Comparison of ENCODE assay signal across 27 cellular contexts in genomic region chr4:165351359-165352130, GRCh38. TPM values are rescaled to one million over a fixed set of nuclear protein-coding genes. Genes with fewer than 3 reads are reported as not detected.
DNase-seq lines count a peak whose midpoint lies in the region; ATAC-seq, FAIRE-seq and TF ChIP-seq lines count a peak whose summit lies in the region.
"Had no signal": no experiment of that assay in that cellular context is flagged by ENCODE, and none has a peak within 500 bp of the region (broad histone marks: within the 10 kb centered on the region; RNA-seq: fewer than 3 reads in every experiment).

No MANE protein-coding gene starts in this region.

- H3K27me3 Mint-ChIP-seq in astrocyte (ENCODE audit: low read depth, unreplicated experiment) = no peaks in the 10 kb centered on the region
- H3K27me3 Mint-ChIP-seq: dendritic cell treated with granulocyte-macrophage colony-stimulating factor and Interleukin-4, amounts not matched to agents 40 ng/mL and 50 ng/mL, for 4 days had no signal

- TF ChIP-seq POLR2A in GM12892 (IDR thresholded peaks at IDR 0.05; ENCODE audit: low read depth, low read length) = no peak

- peaks cover 2% of the 10 kb centered on the region for H3K9me3 Mint-ChIP-seq in astrocyte (ENCODE audit: unreplicated experiment)
- H3K9me3 Mint-ChIP-seq: activated naive CD4-positive, alpha-beta T cell treated with anti-CD3 and anti-CD28 coated beads, Interleukin-2, amount 10 ng/mL, durations not matched to agents 7 days and 5 days; dendritic cell treated with granulocyte-macrophage colony-stimulating factor and Interleukin-4, amounts not matched to agents 40 ng/mL and 50 ng/mL, for 4 days had no signal

- TF ChIP-seq CTCF in A673 (conservative IDR thresholded peaks at IDR 0.05; ENCODE audit: low read depth, low read length) (0 out of 2 replicates have a peak, but pooled peaks have one; percentile 33), GM12864 (IDR thresholded peaks at IDR 0.05; ENCODE audit: low read depth, low read length, missing control alignments) (peak; percentile 47), astrocyte (IDR thresholded peaks at IDR 0.05; ENCODE audit: insufficient read depth, low read depth, low read length) (no peak)

- H3K79me1 ChIP-seq in neuronal stem cell (ENCODE audit: low read depth, low read length) = no peaks in the 10 kb centered on the region

- no peak overlapping the region for H3K9ac ChIP-seq in astrocyte (ENCODE audit: low read length)
- no peak overlapping the region for H3K9ac ChIP-seq in neuronal stem cell (ENCODE audit: low read depth, low read length, poor library complexity)

- no peak for DNase-seq in A673 (ENCODE audit: low spot score)
- no peak for DNase-seq in GM12864 (ENCODE audit: low read depth)
- peak; percentile 8 for DNase-seq in MV-4-11 (lab: John Stamatoyannopoulos, UW)
- no peak for DNase-seq in astrocyte (ENCODE audit: low read depth)
- DNase-seq in neuronal stem cell (ENCODE audit: low spot score) = no peak
- no peak for DNase-seq in GM12892 (ENCODE audit: insufficient read length)
- DNase-seq: activated CD4-positive, alpha-beta T cell treated with anti-CD3 and anti-CD28 coated beads, Interleukin-2, amount 50 U/mL, for 48 hours; activated naive CD4-positive, alpha-beta T cell treated with anti-CD3 and anti-CD28 coated beads, Interleukin-2, amount 10 ng/mL, durations not matched to agents 7 days and 5 days; activated T-cell treated with anti-CD3 and anti-CD28 coated beads, Interleukin-2, amount 50 U/mL, for 1 hour; CD8-positive, alpha-beta memory T cell; DMS79; heart left ventricle; left ventricle myocardium inferior; midbrain; NCI-H1436; NCI-H2171; NCI-H526; posterior cingulate gyrus; stimulated activated CD4-positive, alpha-beta T cell treated with anti-CD3 and anti-CD28 coated beads, Interleukin-1b, Interleukin-23, amount 100 ng/mL, for 48 hours; stimulated activated naive CD4-positive, alpha-beta T cell treated with Interleukin-2 at 50 U/mL for 16 hours; T-helper 1 cell; tibial artery had no signal

- no peaks in the 10 kb centered on the region for H3K4me1 ChIP-seq in A673 (ENCODE audit: insufficient read depth, low read length, poor library complexity, severe bottlenecking)
- H3K4me1 ChIP-seq in astrocyte (ENCODE audit: insufficient read depth, low read length) = no peaks in the 10 kb centered on the region
- H3K4me1 ChIP-seq in neuronal stem cell (ENCODE audit: control insufficient read depth in 2 of 2, insufficient read depth in 1 of 2, low read depth in 1 of 2, low read length in 2 of 2) = no peaks in the 10 kb centered on the region
- H3K4me1 ChIP-seq: heart left ventricle, left ventricle myocardium inferior, tibial artery had no signal

- whole genome bisulfite sequencing in neuronal stem cell (ENCODE audit: extremely low coverage in 2 of 2, insufficient read length in 2 of 2, insufficient replicate concordance in 1 of 2), 2 donors = no CpG with 5 or more reads among the region's 5 CpGs

- H2BK15ac ChIP-seq in neuronal stem cell (ENCODE audit: low read length) = no peak overlapping the region

- no peak overlapping the region for H2BK5ac ChIP-seq in neuronal stem cell (ENCODE audit: low read length)

- peaks cover 9% of the 10 kb centered on the region for H3K4me1 Mint-ChIP-seq in astrocyte (ENCODE audit: low read depth, unreplicated experiment)
- H3K4me1 Mint-ChIP-seq: activated naive CD4-positive, alpha-beta T cell treated with anti-CD3 and anti-CD28 coated beads, Interleukin-2, amount 10 ng/mL, durations not matched to agents 7 days and 5 days; CD8-positive, alpha-beta memory T cell; nephron had no signal

- H3K36me3 ChIP-seq in A673 (ENCODE audit: insufficient read depth, low read length, poor library complexity, severe bottlenecking) = no peaks in the 10 kb centered on the region
- H3K36me3 ChIP-seq in astrocyte (ENCODE audit: insufficient read depth, low read length) = no peaks in the 10 kb centered on the region
- H3K36me3 ChIP-seq in neuronal stem cell (replicated peaks in 1 of 2; ENCODE audit: control insufficient read depth in 2 of 2, insufficient read depth in 2 of 2, low read length in 2 of 2) = no peaks in the 10 kb centered on the region
- H3K36me3 ChIP-seq: heart left ventricle, left ventricle myocardium inferior, tibial artery had no signal

- intact Hi-C loops in A673 (cut with micrococcal nuclease; ENCODE audit: unreplicated experiment) = no loop called here

- no peak overlapping the region for H3K14ac ChIP-seq in neuronal stem cell (ENCODE audit: low read length)

- BruUV-seq in A673 (replicated peaks; lab: Mats Ljungman, UMichigan) = no TSS peak

- H4K91ac ChIP-seq in neuronal stem cell (ENCODE audit: low read depth, low read length, poor library complexity) = no peak overlapping the region

- H3K9me3 ChIP-seq in A673 (ENCODE audit: low read depth, low read length, poor library complexity, severe bottlenecking) (no peaks in the 10 kb centered on the region), astrocyte (ENCODE audit: insufficient read depth, low read depth, low read length) (no peaks in the 10 kb centered on the region), neuronal stem cell (replicated peaks in 1 of 2; ENCODE audit: control insufficient read depth in 2 of 2, insufficient read depth in 1 of 2, low read depth in 1 of 2, low read length in 2 of 2) (no peaks in the 10 kb centered on the region)
- H3K9me3 ChIP-seq: heart left ventricle, left ventricle myocardium inferior, tibial artery had no signal

- no peaks in the 10 kb centered on the region for H3K27me3 ChIP-seq in A673 (replicated peaks; ENCODE audit: insufficient read depth, low read depth, low read length, poor library complexity)
- no peaks in the 10 kb centered on the region for H3K27me3 ChIP-seq in astrocyte (ENCODE audit: insufficient read depth, low read length)
- no peaks in the 10 kb centered on the region for H3K27me3 ChIP-seq in neuronal stem cell (ENCODE audit: control insufficient read depth in 3 of 3, insufficient read depth in 3 of 3, low read depth in 1 of 3, low read length in 3 of 3)
- H3K27me3 ChIP-seq: heart left ventricle, tibial artery had no signal

- no peak overlapping the region for H3K4me2 ChIP-seq in astrocyte (ENCODE audit: low read length)
- no peak overlapping the region for H3K4me2 ChIP-seq in neuronal stem cell (ENCODE audit: insufficient read depth, low read length, poor library complexity, severe bottlenecking)

- H3K18ac ChIP-seq in neuronal stem cell (ENCODE audit: low read length) = no peak overlapping the region

- H2AK5ac ChIP-seq in neuronal stem cell (ENCODE audit: low read depth, low read length) = no peak overlapping the region

- H3K4me3 Mint-ChIP-seq in astrocyte (ENCODE audit: unreplicated experiment) = peak overlapping the region; percentile 10
- H3K4me3 Mint-ChIP-seq: activated naive CD4-positive, alpha-beta T cell treated with anti-CD3 and anti-CD28 coated beads, Interleukin-2, amount 10 ng/mL, durations not matched to agents 7 days and 5 days; CD8-positive, alpha-beta memory T cell; dendritic cell treated with granulocyte-macrophage colony-stimulating factor and Interleukin-4, amounts not matched to agents 40 ng/mL and 50 ng/mL, for 4 days; nephron had no signal

- H2BK12ac ChIP-seq in neuronal stem cell (ENCODE audit: low read length) = no peak overlapping the region

- H3K27ac Mint-ChIP-seq in astrocyte (ENCODE audit: unreplicated experiment) = peak overlapping the region; percentile 58
- H3K27ac Mint-ChIP-seq: activated naive CD4-positive, alpha-beta T cell treated with anti-CD3 and anti-CD28 coated beads, Interleukin-2, amount 10 ng/mL, durations not matched to agents 7 days and 5 days; CD8-positive, alpha-beta memory T cell; dendritic cell treated with granulocyte-macrophage colony-stimulating factor and Interleukin-4, amounts not matched to agents 40 ng/mL and 50 ng/mL, for 4 days; nephron had no signal

- no peaks in the 10 kb centered on the region for H3K36me3 Mint-ChIP-seq in astrocyte (ENCODE audit: low read depth, unreplicated experiment)
- H3K36me3 Mint-ChIP-seq: activated naive CD4-positive, alpha-beta T cell treated with anti-CD3 and anti-CD28 coated beads, Interleukin-2, amount 10 ng/mL, durations not matched to agents 7 days and 5 days; CD8-positive, alpha-beta memory T cell had no signal

- POLR2A ChIA-PET in A673 (lab: Charles Lee; ENCODE audit: low non-redundant PET) = no interaction called here

- H2AFZ ChIP-seq in astrocyte (ENCODE audit: low read depth, low read length) (no peak overlapping the region), neuronal stem cell (ENCODE audit: low read length) (no peak overlapping the region)

- FAIRE-seq in astrocyte (lab: Jason Lieb, UNC) (no peak), GM12892 (lab: Jason Lieb, UNC) (no peak)

- no peak overlapping the region for H3K23ac ChIP-seq in neuronal stem cell (ENCODE audit: low read depth, low read length, poor library complexity)

- no peaks in the 10 kb centered on the region for H3K79me2 ChIP-seq in astrocyte (ENCODE audit: insufficient read depth, low read length)

- H3K4ac ChIP-seq in neuronal stem cell (ENCODE audit: low read length) = no peak overlapping the region

- H3K4me3 ChIP-seq in A673 (ENCODE audit: low read depth, low read length, poor library complexity, severe bottlenecking) = no peak overlapping the region
- H3K4me3 ChIP-seq in GM12864 (ENCODE audit: low read depth, low read length) = no peak overlapping the region
- no peak overlapping the region for H3K4me3 ChIP-seq in astrocyte (ENCODE audit: insufficient read depth, low read depth, low read length)
- no peak overlapping the region for H3K4me3 ChIP-seq in neuronal stem cell (ENCODE audit: low read length in 2 of 2)
- H3K4me3 ChIP-seq: heart left ventricle, left ventricle myocardium inferior, tibial artery had no signal

- H4K20me1 ChIP-seq in astrocyte (ENCODE audit: insufficient read depth, low read length) = no peaks in the 10 kb centered on the region

- H2BK120ac ChIP-seq in neuronal stem cell (ENCODE audit: low read depth, low read length) = no peak overlapping the region

- ATAC-seq in HG03521 (IDR thresholded peaks at IDR 0.05; ENCODE audit: unreplicated experiment) (no peak), GM21447 (IDR thresholded peaks at IDR 0.05; ENCODE audit: unreplicated experiment) (no peak)
- ATAC-seq: heart left ventricle, Right ventricle myocardium inferior had no signal

- H3K27ac ChIP-seq in A673 (ENCODE audit: low read depth, low read length, poor library complexity, severe bottlenecking) (no peak overlapping the region), astrocyte (ENCODE audit: low read depth, low read length) (no peak overlapping the region), neuronal stem cell (replicated peaks; ENCODE audit: low read length) (no peak overlapping the region)
- H3K27ac ChIP-seq: heart left ventricle, left ventricle myocardium inferior, tibial artery had no signal

- no peak overlapping the region for H4K8ac ChIP-seq in neuronal stem cell (ENCODE audit: low read depth, low read length)

- CTCF ChIA-PET in A673 (lab: Charles Lee) = no interaction called here

RNA-seq across cellular contexts. Expression of gene MSMO1, which starts 24.1 kb away (rescaled TPM):
- total RNA-seq in A673 (2021) = 104 and 137 TPM in 2 replicates
- 136 and 179 TPM in 2 replicates for total RNA-seq in astrocyte
- 226 TPM for polyA plus RNA-seq in neuronal stem cell (2013, experiment 1 of 2)
- 233 TPM for polyA plus RNA-seq in neuronal stem cell (2013, experiment 2 of 2)
- polyA plus RNA-seq in GM12892 (2012; ENCODE audit: missing spikeins) = 55.8 TPM

RNA-seq across cellular contexts. Expression of gene CPE, which starts 27.3 kb away (rescaled TPM):
- 27.2 and 32.7 TPM in 2 replicates for total RNA-seq in A673 (2021)
- total RNA-seq in astrocyte = 380 and 385 TPM in 2 replicates
- 71.3 TPM for polyA plus RNA-seq in neuronal stem cell (2013, experiment 1 of 2)
- polyA plus RNA-seq in neuronal stem cell (2013, experiment 2 of 2) = 71.3 TPM
- not detected for polyA plus RNA-seq in GM12892 (2012; ENCODE audit: missing spikeins)
- total RNA-seq: CD8-positive, alpha-beta memory T cell had no signal
- polyA plus RNA-seq: CD8-positive, alpha-beta memory T cell had no signal

Comparison
In these comparisons a context has a peak if more than half of its experiments do, and no peak if none do; other contexts are left out.
1. RNA of gene CPE, which starts 27.3 kb away (total RNA-seq): 380 to 385 TPM in astrocyte; 27.2 to 32.7 TPM in A673; every median in the first group is over 10 times any median in the second.